In genomic region chr22:15687086-15687485, GRCh38 we compare ENCODE assay signal across 3 cellular contexts. TPM values are rescaled to one million over a fixed set of nuclear protein-coding genes. Genes with fewer than 3 reads are reported as not detected.
"Had no signal": no experiment of that assay in that cellular context is flagged by ENCODE, and none has a peak within 500 bp of the region (broad histone marks: within the 10 kb centered on the region; RNA-seq: fewer than 3 reads in every experiment).

No MANE protein-coding gene starts in this region.

RNA-seq across cellular contexts. Expression of gene POTEH, which starts 2.7 kb away (rescaled TPM):
- total RNA-seq: K562, M059J, SJCRH30 had no signal
- polyA plus RNA-seq: K562 had no signal
